19 cellular contexts compared by ENCODE assay signal in the genomic region with DNA sequence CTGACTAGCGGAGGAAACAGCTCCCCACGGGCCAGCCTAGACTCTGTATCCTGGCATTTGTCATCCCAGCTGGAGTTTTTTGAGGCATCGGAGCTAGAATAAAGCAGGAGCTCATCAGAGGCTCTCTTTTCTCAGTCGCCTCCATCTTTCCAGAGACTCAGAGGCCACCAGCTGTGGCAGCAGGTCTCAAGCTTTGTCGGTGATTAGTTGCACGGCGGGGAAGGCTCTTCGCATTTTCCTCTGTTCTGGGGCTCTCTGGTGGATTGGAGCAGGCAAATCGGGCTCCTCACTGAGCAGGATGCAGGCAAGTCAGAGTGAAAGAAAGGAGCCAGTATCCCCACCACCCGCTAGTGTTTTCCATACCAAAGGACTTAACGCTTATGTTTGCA.
DNase-seq lines count a peak whose midpoint lies in the region; ATAC-seq and TF ChIP-seq lines count a peak whose summit lies in the region.
"Had no signal": no experiment of that assay in that cellular context is flagged by ENCODE, and none has a peak within 500 bp of the region (broad histone marks: within the 10 kb centered on the region; RNA-seq: fewer than 3 reads in every experiment).

No MANE protein-coding gene starts in this region.

- ATAC-seq in Right ventricle myocardium inferior: peak; percentile 5
- peak in 2 of 4 donors; percentile 7 to 17 for ATAC-seq in heart left ventricle
- no peak for ATAC-seq in activated T-cell treated with anti-CD3 and anti-CD28 coated beads, Interleukin-2, amount 50 U/mL, for 4 hours
- no peak for ATAC-seq in HG02759 (IDR thresholded peaks at IDR 0.05; ENCODE audit: unreplicated experiment)
- ATAC-seq: activated CD8-positive, alpha-beta T cell treated with anti-CD3 and anti-CD28 coated beads, Interleukin-2, amount 10 ng/mL, durations not matched to agents 7 days and 5 days had no signal

- TF ChIP-seq POLR2A in heart left ventricle (IDR thresholded peaks at IDR 0.05): no peak

- no peak overlapping the region for H3K4me3 Mint-ChIP-seq in activated T-cell treated with anti-CD3 and anti-CD28 coated beads, Interleukin-2, amount 50 U/mL, for 4 hours
- H3K4me3 Mint-ChIP-seq: activated CD8-positive, alpha-beta T cell treated with anti-CD3 and anti-CD28 coated beads, Interleukin-2, amount 10 ng/mL, durations not matched to agents 7 days and 5 days; activated naive CD8-positive, alpha-beta T cell treated with anti-CD3 and anti-CD28 coated beads, Interleukin-2, amount 10 ng/mL, durations not matched to agents 7 days and 5 days; immature natural killer cell had no signal

- no peaks in the 10 kb centered on the region for H3K4me1 Mint-ChIP-seq in activated T-cell treated with anti-CD3 and anti-CD28 coated beads, Interleukin-2, amount 50 U/mL, for 4 hours (ENCODE audit: low read depth)
- H3K4me1 Mint-ChIP-seq: activated naive CD8-positive, alpha-beta T cell treated with anti-CD3 and anti-CD28 coated beads, Interleukin-2, amount 10 ng/mL, durations not matched to agents 7 days and 5 days; immature natural killer cell had no signal

- H3K9me3 Mint-ChIP-seq in activated T-cell treated with anti-CD3 and anti-CD28 coated beads, Interleukin-2, amount 50 U/mL, for 4 hours: no peaks in the 10 kb centered on the region
- H3K9me3 Mint-ChIP-seq: activated naive CD8-positive, alpha-beta T cell treated with anti-CD3 and anti-CD28 coated beads, Interleukin-2, amount 10 ng/mL, durations not matched to agents 7 days and 5 days had no signal

- H3K4me3 ChIP-seq in heart left ventricle: no peak overlapping the region
- H3K4me3 ChIP-seq: BLaER1, lung, testis had no signal

- intact Hi-C loops in Right ventricle myocardium inferior (cut with DNase I): no loop called here
- intact Hi-C loops in cardiac septum (cut with DNase I): no loop called here
- intact Hi-C loops in heart left ventricle (cut with DNase I): loop anchor here in 3 of 10 donors (5.0 to 10.0 kb wide), 2 partner anchors 124 to 239 kb away; partner anchors contain the start of gene PTPRG (in 2 of the 3)

- 73 to 75% (median 74%) methylated on average over 11 of the region's 11 CpGs for WGBS in heart left ventricle, 4 donors

- no peaks in the 10 kb centered on the region for H3K27me3 Mint-ChIP-seq in activated T-cell treated with anti-CD3 and anti-CD28 coated beads, Interleukin-2, amount 50 U/mL, for 4 hours (ENCODE audit: low read depth)
- H3K27me3 Mint-ChIP-seq: activated naive CD8-positive, alpha-beta T cell treated with anti-CD3 and anti-CD28 coated beads, Interleukin-2, amount 10 ng/mL, durations not matched to agents 7 days and 5 days; progenitor cell of endocrine pancreas had no signal

- peaks cover 0 to 5% (median 0%) of the 10 kb centered on the region in 9 donors for H3K36me3 ChIP-seq in heart left ventricle

- H3K36me3 Mint-ChIP-seq in activated T-cell treated with anti-CD3 and anti-CD28 coated beads, Interleukin-2, amount 50 U/mL, for 4 hours (ENCODE audit: insufficient read depth): no peaks in the 10 kb centered on the region
- H3K36me3 Mint-ChIP-seq: activated naive CD8-positive, alpha-beta T cell treated with anti-CD3 and anti-CD28 coated beads, Interleukin-2, amount 10 ng/mL, durations not matched to agents 7 days and 5 days; immature natural killer cell had no signal

- DNase-seq in Right ventricle myocardium inferior (ENCODE audit: missing footprints) (no peak), cardiac septum (ENCODE audit: low spot score) (no peak), heart left ventricle (peak in 1 of 5 donors; percentile 30), left kidney (ENCODE audit: low read depth, low spot score) (peak; percentile 31), NCI-H2029 treated with DMSO at 0.1 percent for 48 hours (lab: John Stamatoyannopoulos, UW) (no peak), HK-2 (ENCODE audit: unreplicated experiment) (no peak)
- DNase-seq in activated T-cell treated with anti-CD3 and anti-CD28 coated beads, Interleukin-2, amount 50 U/mL, for 4 hours: no peak
- DNase-seq: activated CD8-positive, alpha-beta T cell treated with anti-CD3 and anti-CD28 coated beads, Interleukin-2, amount 10 ng/mL, durations not matched to agents 7 days and 5 days; activated naive CD8-positive, alpha-beta T cell treated with anti-CD3 and anti-CD28 coated beads, Interleukin-2, amount 10 ng/mL, durations not matched to agents 7 days and 5 days; DMS 273 treated with DMSO at 0.1 percent for 48 hours; foreskin melanocyte; immature natural killer cell; IMR-90; NCI-H1436 treated with DMSO at 0.1 percent for 48 hours; testis had no signal

- no peaks in the 10 kb centered on the region for H3K27me3 ChIP-seq in heart left ventricle
- H3K27me3 ChIP-seq: BLaER1, testis had no signal

- no peaks in the 10 kb centered on the region for H3K9me3 ChIP-seq in heart left ventricle
- H3K9me3 ChIP-seq: BLaER1, testis had no signal

- peaks cover 0 to 57% (median 30%) of the 10 kb centered on the region in 12 donors for H3K4me1 ChIP-seq in heart left ventricle

- H3K27ac ChIP-seq in heart left ventricle: peak overlapping the region in 11 of 12 donors; percentile 5 to 68 (median 40)
- H3K27ac ChIP-seq: BLaER1, testis had no signal

- TF ChIP-seq CTCF in heart left ventricle (IDR thresholded peaks at IDR 0.05): no peak
